ENCODE assay signal across 24 cellular contexts in the genomic region with DNA sequence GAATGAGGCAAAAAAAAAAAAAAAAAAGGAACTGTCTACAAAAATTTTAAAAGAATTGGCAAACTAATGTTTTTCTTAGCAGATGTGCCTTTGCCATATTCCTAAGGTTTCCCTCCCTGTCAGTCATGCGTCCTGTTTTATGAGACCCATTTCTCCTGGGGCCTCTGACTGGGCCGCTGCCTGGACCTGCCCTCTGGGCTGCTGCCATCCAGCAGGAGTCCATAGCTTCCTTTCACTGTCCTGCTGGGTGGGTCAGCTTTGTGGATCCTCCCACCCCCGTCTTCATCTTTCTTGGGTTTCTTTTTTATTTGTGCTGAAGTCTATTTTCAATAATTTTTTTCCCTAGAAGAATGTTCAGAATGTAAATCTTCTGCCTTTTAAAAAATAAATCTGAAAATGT.
DNase-seq lines count a peak whose midpoint lies in the region; ATAC-seq lines count a peak whose summit lies in the region.
"Had no signal": no experiment of that assay in that cellular context is flagged by ENCODE, and none has a peak within 500 bp of the region (broad histone marks: within the 10 kb centered on the region; RNA-seq: fewer than 3 reads in every experiment).

No MANE protein-coding gene starts in this region.

- H2AK5ac ChIP-seq in mesenchymal stem cell (ENCODE audit: low read length, severe bottlenecking), result no peak overlapping the region

- CTCF ChIA-PET in naive thymus-derived CD4-positive, alpha-beta T cell (lab: Charles Lee), result no interaction called here

- no peaks in the 10 kb centered on the region for H3K36me3 ChIP-seq in mesenchymal stem cell (ENCODE audit: control insufficient read depth in 1 of 2, insufficient read depth in 2 of 2, low read depth in 1 of 2, low read length in 2 of 2)
- no peaks in the 10 kb centered on the region for H3K36me3 ChIP-seq in naive thymus-derived CD4-positive, alpha-beta T cell (ENCODE audit: control insufficient read depth in 2 of 3, insufficient read depth in 3 of 3, low read length in 3 of 3)

- no peak overlapping the region for H3K23ac ChIP-seq in mesenchymal stem cell (ENCODE audit: low read length in 2 of 2)

- no peak overlapping the region for H3K14ac ChIP-seq in mesenchymal stem cell (ENCODE audit: low read length in 2 of 2)

- no peaks in the 10 kb centered on the region for H3K9me3 ChIP-seq in mesenchymal stem cell (ENCODE audit: control insufficient read depth, low read length)
- no peaks in the 10 kb centered on the region for H3K9me3 ChIP-seq in naive thymus-derived CD4-positive, alpha-beta T cell (ENCODE audit: control insufficient read depth in 2 of 3, low read length in 3 of 3)

- H3K4ac ChIP-seq in mesenchymal stem cell (ENCODE audit: low read depth in 1 of 2, low read length in 2 of 2), result no peak overlapping the region

- intact Hi-C loops in naive thymus-derived CD4-positive, alpha-beta T cell (cut with micrococcal nuclease), result no loop called here

- no peak overlapping the region for H3K4me2 ChIP-seq in mesenchymal stem cell (ENCODE audit: low read length, poor library complexity, severe bottlenecking)
- H3K4me2 ChIP-seq: PC-9 had no signal

- H3K27ac ChIP-seq in mesenchymal stem cell (ENCODE audit: low read length, poor library complexity, severe bottlenecking), result no peak overlapping the region
- H3K27ac ChIP-seq in naive thymus-derived CD4-positive, alpha-beta T cell (ENCODE audit: low read depth, low read length), result no peak overlapping the region
- H3K27ac ChIP-seq: PC-9 had no signal

- H4K8ac ChIP-seq in mesenchymal stem cell (ENCODE audit: low read length), result no peak overlapping the region

- H3K4me1 Mint-ChIP-seq in activated naive CD8-positive, alpha-beta T cell treated with anti-CD3 and anti-CD28 coated beads for 36 hours, result peaks cover 4% of the 10 kb centered on the region
- peaks cover 5 to 28% (median 19%) of the 10 kb centered on the region in 7 donors for H3K4me1 Mint-ChIP-seq in naive thymus-derived CD4-positive, alpha-beta T cell

- H2BK15ac ChIP-seq in mesenchymal stem cell (ENCODE audit: low read depth, poor library complexity, severe bottlenecking), result no peak overlapping the region

- no peak overlapping the region for H4K91ac ChIP-seq in mesenchymal stem cell (ENCODE audit: low read length)

- no peak overlapping the region for H3K4me3 Mint-ChIP-seq in activated naive CD8-positive, alpha-beta T cell treated with anti-CD3 and anti-CD28 coated beads for 36 hours
- no peak overlapping the region for H3K4me3 Mint-ChIP-seq in naive thymus-derived CD4-positive, alpha-beta T cell
- H3K4me3 Mint-ChIP-seq: CD4-positive, alpha-beta T cell; dendritic cell treated with granulocyte-macrophage colony-stimulating factor and Interleukin-4, amounts not matched to agents 40 ng/mL and 50 ng/mL, for 4 days; natural killer cell had no signal

- DNase-seq in AG08395 (ENCODE audit: low spot score) (peak; percentile 55), LHCN-M2 (ENCODE audit: low read depth) (peak; percentile 29), fibroblast of gingiva (ENCODE audit: low read depth) (peak; percentile 52), mesenchymal stem cell (no peak), NCI-H2227 (lab: John Stamatoyannopoulos, UW; ENCODE audit: unreplicated experiment) (no peak)
- DNase-seq in activated naive CD8-positive, alpha-beta T cell treated with anti-CD3 and anti-CD28 coated beads for 36 hours, result no peak
- DNase-seq in naive thymus-derived CD4-positive, alpha-beta T cell, result no peak
- DNase-seq: ACHN; activated CD8-positive, alpha-beta memory T cell treated with anti-CD3 and anti-CD28 coated beads for 24 hours; activated naive CD4-positive, alpha-beta T cell treated with anti-CD3 and anti-CD28 coated beads, Interleukin-2, amount 50 U/mL, for 16 hours; activated T-cell treated with anti-CD3 and anti-CD28 coated beads, Interleukin-2, amount 50 U/mL, for 48 hours; CD4-positive, alpha-beta T cell; natural killer cell; NCI-H1436 treated with DMSO at 0.1 percent for 48 hours; NCI-H2171; NCI-H774; PC-9; stimulated activated CD4-positive, alpha-beta T cell treated with anti-CD3 and anti-CD28 coated beads, Interleukin-4, amount 100 ng/mL, for 4 hours; T-helper 9 cell had no signal

- H2BK12ac ChIP-seq in mesenchymal stem cell (ENCODE audit: low read length in 2 of 2), result no peak overlapping the region

- H2AFZ ChIP-seq in mesenchymal stem cell (ENCODE audit: low read depth, low read length), result no peak overlapping the region
- H2AFZ ChIP-seq: PC-9 had no signal

- POLR2A ChIA-PET in naive thymus-derived CD4-positive, alpha-beta T cell (lab: Charles Lee), result no interaction called here

- H3K9me3 Mint-ChIP-seq in activated naive CD8-positive, alpha-beta T cell treated with anti-CD3 and anti-CD28 coated beads for 36 hours, result no peaks in the 10 kb centered on the region
- peaks cover 0 to 4% (median 0%) of the 10 kb centered on the region in 11 donors for H3K9me3 Mint-ChIP-seq in naive thymus-derived CD4-positive, alpha-beta T cell
- H3K9me3 Mint-ChIP-seq: CD4-positive, alpha-beta T cell; dendritic cell treated with granulocyte-macrophage colony-stimulating factor and Interleukin-4, amounts not matched to agents 40 ng/mL and 50 ng/mL, for 4 days; natural killer cell had no signal

- H3K27me3 Mint-ChIP-seq in activated naive CD8-positive, alpha-beta T cell treated with anti-CD3 and anti-CD28 coated beads for 36 hours, result no peaks in the 10 kb centered on the region
- H3K27me3 Mint-ChIP-seq in naive thymus-derived CD4-positive, alpha-beta T cell, result no peaks in the 10 kb centered on the region
- H3K27me3 Mint-ChIP-seq: CD4-positive, alpha-beta T cell; dendritic cell treated with granulocyte-macrophage colony-stimulating factor and Interleukin-4, amounts not matched to agents 40 ng/mL and 50 ng/mL, for 4 days; progenitor cell of endocrine pancreas had no signal

- ATAC-seq in HG02981 (IDR thresholded peaks at IDR 0.05; ENCODE audit: unreplicated experiment), result no peak
- no peak for ATAC-seq in naive thymus-derived CD4-positive, alpha-beta T cell
- ATAC-seq: HCT116, natural killer cell had no signal

- H3K79me1 ChIP-seq in mesenchymal stem cell (replicated peaks; ENCODE audit: low read length, poor library complexity, severe bottlenecking), result peaks cover 24% of the 10 kb centered on the region

- H2BK120ac ChIP-seq in mesenchymal stem cell (ENCODE audit: low read depth, low read length), result no peak overlapping the region

- no peak overlapping the region for H2BK5ac ChIP-seq in mesenchymal stem cell (ENCODE audit: low read depth, low read length, poor library complexity, severe bottlenecking)

- H3K18ac ChIP-seq in mesenchymal stem cell (ENCODE audit: low read depth in 1 of 2, low read length in 2 of 2), result no peak overlapping the region

- H3K27ac Mint-ChIP-seq in activated naive CD8-positive, alpha-beta T cell treated with anti-CD3 and anti-CD28 coated beads for 36 hours, result no peak overlapping the region
- H3K27ac Mint-ChIP-seq in naive thymus-derived CD4-positive, alpha-beta T cell, result no peak overlapping the region
- H3K27ac Mint-ChIP-seq: CD4-positive, alpha-beta T cell; dendritic cell treated with granulocyte-macrophage colony-stimulating factor and Interleukin-4, amounts not matched to agents 40 ng/mL and 50 ng/mL, for 4 days; progenitor cell of endocrine pancreas had no signal

- peaks cover 7% of the 10 kb centered on the region for H3K36me3 Mint-ChIP-seq in activated naive CD8-positive, alpha-beta T cell treated with anti-CD3 and anti-CD28 coated beads for 36 hours
- peaks cover 0 to 35% (median 15%) of the 10 kb centered on the region in 5 donors for H3K36me3 Mint-ChIP-seq in naive thymus-derived CD4-positive, alpha-beta T cell
- H3K36me3 Mint-ChIP-seq: natural killer cell had no signal

- 70% methylated on average over 2 of the region's 3 CpGs for WGBS in mesenchymal stem cell

- no peak overlapping the region for H3K4me3 ChIP-seq in mesenchymal stem cell (ENCODE audit: insufficient read depth in 1 of 2, low read depth in 1 of 2, low read length in 2 of 2)
- H3K4me3 ChIP-seq in naive thymus-derived CD4-positive, alpha-beta T cell (ENCODE audit: low read length), result no peak overlapping the region
- H3K4me3 ChIP-seq: lung, PC-9 had no signal

- H3K9ac ChIP-seq in mesenchymal stem cell (ENCODE audit: low read length), result peak overlapping the region; percentile 52

- no peaks in the 10 kb centered on the region for H3K27me3 ChIP-seq in mesenchymal stem cell (ENCODE audit: control insufficient read depth in 1 of 2, insufficient read depth in 1 of 2, low read length in 2 of 2)
- H3K27me3 ChIP-seq in naive thymus-derived CD4-positive, alpha-beta T cell (ENCODE audit: control insufficient read depth in 2 of 2, insufficient read depth in 2 of 2, low read length in 2 of 2), result no peaks in the 10 kb centered on the region

- H3K4me1 ChIP-seq in mesenchymal stem cell (ENCODE audit: control insufficient read depth, insufficient read depth, low read depth, low read length), result peaks cover 13% of the 10 kb centered on the region
- H3K4me1 ChIP-seq in naive thymus-derived CD4-positive, alpha-beta T cell (ENCODE audit: control insufficient read depth in 2 of 2, insufficient read depth in 2 of 2, low read length in 2 of 2), result no peaks in the 10 kb centered on the region

Comparison
In these comparisons a context has a peak if more than half of its experiments do, and no peak if none do; other contexts are left out.
1. DNase-seq: peak in AG08395 (single experiment), LHCN-M2 (single experiment) and fibroblast of gingiva (single experiment); none in mesenchymal stem cell (single experiment), activated naive CD8-positive, alpha-beta T cell treated with anti-CD3 and anti-CD28 coated beads for 36 hours (single experiment), naive thymus-derived CD4-positive, alpha-beta T cell (0 of 9) and NCI-H2227 (single experiment).